Comparison of ENCODE assay signal across 2 cellular contexts in the genomic region with DNA sequence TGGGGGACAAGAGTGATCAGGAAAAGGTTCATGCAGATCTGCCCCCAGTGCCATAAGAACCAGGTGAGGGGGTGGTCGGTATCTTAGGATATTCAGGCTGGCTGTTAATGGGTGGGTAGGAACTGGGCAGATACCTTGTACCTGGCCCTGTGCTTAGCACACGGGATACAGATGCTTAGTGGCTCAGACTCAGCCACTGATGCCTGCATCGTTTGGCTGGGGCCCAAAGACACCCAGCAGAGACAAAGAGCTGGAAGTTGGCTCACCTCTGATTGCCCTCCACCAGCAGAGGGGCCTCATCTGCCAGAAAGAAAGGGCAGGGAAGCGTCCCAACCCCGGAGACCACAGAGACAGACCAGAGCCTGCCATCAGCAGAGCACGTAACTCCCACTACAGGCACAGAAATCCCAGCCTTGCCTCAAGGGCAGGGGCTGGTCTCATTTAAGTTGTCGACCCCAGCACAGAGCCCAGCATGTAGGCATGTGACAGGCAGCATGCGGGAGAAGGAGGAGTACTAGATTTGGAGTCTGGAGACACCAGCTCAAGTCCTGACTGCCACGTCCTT.
TF ChIP-seq lines count a peak whose summit lies in the region.

No MANE protein-coding gene starts in this region.

TF ChIP-seq in SK-N-SH, 30 proteins besides CTCF, POLR2A, EP300 and RAD21 (continued from another document):
- TF ChIP-seq, protein P1, sequence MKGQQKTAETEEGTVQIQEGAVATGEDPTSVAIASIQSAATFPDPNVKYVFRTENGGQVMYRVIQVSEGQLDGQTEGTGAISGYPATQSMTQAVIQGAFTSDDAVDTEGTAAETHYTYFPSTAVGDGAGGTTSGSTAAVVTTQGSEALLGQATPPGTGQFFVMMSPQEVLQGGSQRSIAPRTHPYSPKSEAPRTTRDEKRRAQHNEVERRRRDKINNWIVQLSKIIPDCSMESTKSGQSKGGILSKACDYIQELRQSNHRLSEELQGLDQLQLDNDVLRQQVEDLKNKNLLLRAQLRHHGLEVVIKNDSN (IDR thresholded peaks at IDR 0.05; ENCODE audit: borderline replicate concordance, low read depth), result no peak
- TF ChIP-seq, protein P2, sequence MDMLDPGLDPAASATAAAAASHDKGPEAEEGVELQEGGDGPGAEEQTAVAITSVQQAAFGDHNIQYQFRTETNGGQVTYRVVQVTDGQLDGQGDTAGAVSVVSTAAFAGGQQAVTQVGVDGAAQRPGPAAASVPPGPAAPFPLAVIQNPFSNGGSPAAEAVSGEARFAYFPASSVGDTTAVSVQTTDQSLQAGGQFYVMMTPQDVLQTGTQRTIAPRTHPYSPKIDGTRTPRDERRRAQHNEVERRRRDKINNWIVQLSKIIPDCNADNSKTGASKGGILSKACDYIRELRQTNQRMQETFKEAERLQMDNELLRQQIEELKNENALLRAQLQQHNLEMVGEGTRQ (IDR thresholded peaks at IDR 0.05; ENCODE audit: borderline replicate concordance, low read depth, low read length), result no peak
- no peak for TF ChIP-seq SMC3 (IDR thresholded peaks at IDR 0.05; ENCODE audit: low read depth, low read length)
- no peak for TF ChIP-seq NFIC (IDR thresholded peaks at IDR 0.05; ENCODE audit: borderline replicate concordance)
- no peak for TF ChIP-seq SIN3A (IDR thresholded peaks at IDR 0.05; ENCODE audit: borderline replicate concordance, low read depth, low read length)
- TF ChIP-seq, protein P3, sequence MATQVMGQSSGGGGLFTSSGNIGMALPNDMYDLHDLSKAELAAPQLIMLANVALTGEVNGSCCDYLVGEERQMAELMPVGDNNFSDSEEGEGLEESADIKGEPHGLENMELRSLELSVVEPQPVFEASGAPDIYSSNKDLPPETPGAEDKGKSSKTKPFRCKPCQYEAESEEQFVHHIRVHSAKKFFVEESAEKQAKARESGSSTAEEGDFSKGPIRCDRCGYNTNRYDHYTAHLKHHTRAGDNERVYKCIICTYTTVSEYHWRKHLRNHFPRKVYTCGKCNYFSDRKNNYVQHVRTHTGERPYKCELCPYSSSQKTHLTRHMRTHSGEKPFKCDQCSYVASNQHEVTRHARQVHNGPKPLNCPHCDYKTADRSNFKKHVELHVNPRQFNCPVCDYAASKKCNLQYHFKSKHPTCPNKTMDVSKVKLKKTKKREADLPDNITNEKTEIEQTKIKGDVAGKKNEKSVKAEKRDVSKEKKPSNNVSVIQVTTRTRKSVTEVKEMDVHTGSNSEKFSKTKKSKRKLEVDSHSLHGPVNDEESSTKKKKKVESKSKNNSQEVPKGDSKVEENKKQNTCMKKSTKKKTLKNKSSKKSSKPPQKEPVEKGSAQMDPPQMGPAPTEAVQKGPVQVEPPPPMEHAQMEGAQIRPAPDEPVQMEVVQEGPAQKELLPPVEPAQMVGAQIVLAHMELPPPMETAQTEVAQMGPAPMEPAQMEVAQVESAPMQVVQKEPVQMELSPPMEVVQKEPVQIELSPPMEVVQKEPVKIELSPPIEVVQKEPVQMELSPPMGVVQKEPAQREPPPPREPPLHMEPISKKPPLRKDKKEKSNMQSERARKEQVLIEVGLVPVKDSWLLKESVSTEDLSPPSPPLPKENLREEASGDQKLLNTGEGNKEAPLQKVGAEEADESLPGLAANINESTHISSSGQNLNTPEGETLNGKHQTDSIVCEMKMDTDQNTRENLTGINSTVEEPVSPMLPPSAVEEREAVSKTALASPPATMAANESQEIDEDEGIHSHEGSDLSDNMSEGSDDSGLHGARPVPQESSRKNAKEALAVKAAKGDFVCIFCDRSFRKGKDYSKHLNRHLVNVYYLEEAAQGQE (IDR thresholded peaks at IDR 0.05; ENCODE audit: low read depth, low read length), result no peak

TF ChIP-seq in SK-N-SH treated with all-trans-retinoic acid at 6 μM for 48 hours, 23 proteins besides CTCF, POLR2A, EP300 and RAD21 (continued from another document):
- TF ChIP-seq, protein P4, sequence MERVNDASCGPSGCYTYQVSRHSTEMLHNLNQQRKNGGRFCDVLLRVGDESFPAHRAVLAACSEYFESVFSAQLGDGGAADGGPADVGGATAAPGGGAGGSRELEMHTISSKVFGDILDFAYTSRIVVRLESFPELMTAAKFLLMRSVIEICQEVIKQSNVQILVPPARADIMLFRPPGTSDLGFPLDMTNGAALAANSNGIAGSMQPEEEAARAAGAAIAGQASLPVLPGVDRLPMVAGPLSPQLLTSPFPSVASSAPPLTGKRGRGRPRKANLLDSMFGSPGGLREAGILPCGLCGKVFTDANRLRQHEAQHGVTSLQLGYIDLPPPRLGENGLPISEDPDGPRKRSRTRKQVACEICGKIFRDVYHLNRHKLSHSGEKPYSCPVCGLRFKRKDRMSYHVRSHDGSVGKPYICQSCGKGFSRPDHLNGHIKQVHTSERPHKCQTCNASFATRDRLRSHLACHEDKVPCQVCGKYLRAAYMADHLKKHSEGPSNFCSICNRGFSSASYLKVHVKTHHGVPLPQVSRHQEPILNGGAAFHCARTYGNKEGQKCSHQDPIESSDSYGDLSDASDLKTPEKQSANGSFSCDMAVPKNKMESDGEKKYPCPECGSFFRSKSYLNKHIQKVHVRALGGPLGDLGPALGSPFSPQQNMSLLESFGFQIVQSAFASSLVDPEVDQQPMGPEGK (CRISPR knock-in tag; IDR thresholded peaks at IDR 0.05; ENCODE audit: borderline replicate concordance), result no peak
- no peak for TF ChIP-seq TOX (CRISPR knock-in tag; IDR thresholded peaks at IDR 0.05; ENCODE audit: borderline replicate concordance)
- no peak for TF ChIP-seq PPARA (CRISPR knock-in tag; IDR thresholded peaks at IDR 0.05; ENCODE audit: borderline replicate concordance)
- no peak for TF ChIP-seq GLIS3 (CRISPR knock-in tag; IDR thresholded peaks at IDR 0.05)
- TF ChIP-seq ZNF8 (CRISPR knock-in tag; IDR thresholded peaks at IDR 0.05), result no peak
- TF ChIP-seq ZNF565 (CRISPR knock-in tag; conservative IDR thresholded peaks at IDR 0.05; ENCODE audit: low read depth), result no peak
- TF ChIP-seq ZC3H10 (CRISPR knock-in tag; IDR thresholded peaks at IDR 0.05), result no peak
- TF ChIP-seq ESRRG (CRISPR knock-in tag; IDR thresholded peaks at IDR 0.05), result no peak
- TF ChIP-seq, protein P5, sequence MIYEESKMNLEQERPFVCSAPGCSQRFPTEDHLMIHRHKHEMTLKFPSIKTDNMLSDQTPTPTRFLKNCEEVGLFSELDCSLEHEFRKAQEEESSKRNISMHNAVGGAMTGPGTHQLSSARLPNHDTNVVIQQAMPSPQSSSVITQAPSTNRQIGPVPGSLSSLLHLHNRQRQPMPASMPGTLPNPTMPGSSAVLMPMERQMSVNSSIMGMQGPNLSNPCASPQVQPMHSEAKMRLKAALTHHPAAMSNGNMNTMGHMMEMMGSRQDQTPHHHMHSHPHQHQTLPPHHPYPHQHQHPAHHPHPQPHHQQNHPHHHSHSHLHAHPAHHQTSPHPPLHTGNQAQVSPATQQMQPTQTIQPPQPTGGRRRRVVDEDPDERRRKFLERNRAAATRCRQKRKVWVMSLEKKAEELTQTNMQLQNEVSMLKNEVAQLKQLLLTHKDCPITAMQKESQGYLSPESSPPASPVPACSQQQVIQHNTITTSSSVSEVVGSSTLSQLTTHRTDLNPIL (CRISPR knock-in tag; IDR thresholded peaks at IDR 0.05; ENCODE audit: low read depth), result no peak
TF ChIP-seq in SK-N-SH treated with all-trans-retinoic acid at 6 μM for 48 hours: peak in this region for 0.
